In genomic region chr19:42092350-42092749, GRCh38 we compare ENCODE assay signal across 8 cellular contexts. TPM values are rescaled to one million over a fixed set of nuclear protein-coding genes. Genes with fewer than 3 reads are reported as not detected.
DNase-seq lines count a peak whose midpoint lies in the region; ATAC-seq and TF ChIP-seq lines count a peak whose summit lies in the region.

No MANE protein-coding gene starts in this region.

- no peak overlapping the region for H2AFZ ChIP-seq in osteoblast (ENCODE audit: low read length)

- H3K27me3 ChIP-seq in osteoblast (ENCODE audit: insufficient read depth, low read length), result no peaks in the 10 kb centered on the region

- H3K4me3 ChIP-seq in choroid plexus epithelial cell (ENCODE audit: low read depth, low read length) (no peak overlapping the region), osteoblast (ENCODE audit: insufficient read depth, low read length) (no peak overlapping the region)

- DNase-seq in DMS79 (lab: John Stamatoyannopoulos, UW), result peak; percentile 39
- peak; percentile 45 for DNase-seq in LHCN-M2 (ENCODE audit: low read depth)
- DNase-seq in T-helper 2 cell, result peak in 3 of 5 experiments; percentile 15 to 65 (median 21)
- no peak for DNase-seq in choroid plexus epithelial cell (ENCODE audit: low read depth)
- peak; percentile 79 for DNase-seq in osteoblast (ENCODE audit: insufficient read length, low spot score, missing footprints)
- no peak for DNase-seq in superior temporal gyrus (ENCODE audit: extremely low spot score)
- no peak for DNase-seq in hepatic stellate cell (ENCODE audit: low spot score)

- peaks cover 21% of the 10 kb centered on the region for H3K4me1 ChIP-seq in osteoblast (ENCODE audit: insufficient read depth, low read length)

- H3K9me3 ChIP-seq in osteoblast (ENCODE audit: low read depth, low read length), result no peaks in the 10 kb centered on the region

- ATAC-seq in GM19324 (IDR thresholded peaks at IDR 0.05; ENCODE audit: low FRiP score, unreplicated experiment), result no peak

- H3K79me2 ChIP-seq in osteoblast (ENCODE audit: insufficient read depth, low read length), result no peaks in the 10 kb centered on the region

- no peaks in the 10 kb centered on the region for H4K20me1 ChIP-seq in osteoblast (ENCODE audit: insufficient read depth, low read length)

- no peaks in the 10 kb centered on the region for H3K36me3 ChIP-seq in osteoblast (ENCODE audit: insufficient read depth, low read length)

- H3K27ac ChIP-seq in osteoblast (ENCODE audit: low read depth, low read length), result no peak overlapping the region

- TF ChIP-seq CTCF in choroid plexus epithelial cell (conservative IDR thresholded peaks at IDR 0.05; ENCODE audit: low read depth, low read length) (peak; percentile 82), osteoblast (IDR thresholded peaks at IDR 0.05; ENCODE audit: extremely low read depth, low read depth, low read length) (peak; percentile 55)

- no peak overlapping the region for H3K4me2 ChIP-seq in osteoblast (ENCODE audit: insufficient read depth, low read length)

RNA-seq across cellular contexts. Expression of gene ZNF574, which starts 16.4 kb away (rescaled TPM):
- 23.3 and 26.2 TPM in 2 replicates for total RNA-seq in LHCN-M2 (2014; rRNA removed)
- 10.9 TPM for polyA plus RNA-seq in LHCN-M2 (2012)
- total RNA-seq in osteoblast, result 13.6 and 13.8 TPM in 2 replicates

RNA-seq across cellular contexts. Expression of gene GRIK5, which starts 22.3 kb away (rescaled TPM):
- total RNA-seq in LHCN-M2 (2014; rRNA removed), result 0.06 TPM in 2 replicates
- 0.06 TPM for polyA plus RNA-seq in LHCN-M2 (2012)
- total RNA-seq in osteoblast, result under 0.01 TPM in 2 replicates

RNA-seq across cellular contexts. Expression of gene POU2F2, which starts 39.9 kb away (rescaled TPM):
- total RNA-seq in LHCN-M2 (2014; rRNA removed) (0.06 TPM in 1 of 2 replicates, not detected in the other), osteoblast (under 0.01 and 0.88 TPM in 2 replicates)
- 0.67 TPM for polyA plus RNA-seq in LHCN-M2 (2012)

Comparison
In these comparisons a context has a peak if more than half of its experiments do, and no peak if none do; other contexts are left out.
1. DNase-seq: peak in DMS79 (single experiment), LHCN-M2 (single experiment), T-helper 2 cell (3 of 5) and osteoblast (single experiment); none in choroid plexus epithelial cell (single experiment), superior temporal gyrus (single experiment) and hepatic stellate cell (single experiment).